In genomic region chr9:121917375-121918335, GRCh38 we compare ENCODE assay signal across 19 cellular contexts.
A peak's percentile ranks its signal among the peaks of the same experiment; 100 is the strongest.
DNase-seq lines count a peak whose midpoint lies in the region; ATAC-seq, FAIRE-seq and TF ChIP-seq lines count a peak whose summit lies in the region.
"Had no signal": no experiment of that assay in that cellular context is flagged by ENCODE, and none has a peak within 500 bp of the region (broad histone marks: within the 10 kb centered on the region; RNA-seq: fewer than 3 reads in every experiment).

No MANE protein-coding gene starts in this region.

- H3K9me3 ChIP-seq in HepG2 (ENCODE audit: low read length) (no peaks in the 10 kb centered on the region), right lobe of liver (no peaks in the 10 kb centered on the region), HEK293 (ENCODE audit: control insufficient read depth, insufficient read depth, low read depth, low read length) (no peaks in the 10 kb centered on the region), aorta (ENCODE audit: control insufficient read depth, low read length) (no peaks in the 10 kb centered on the region), OCI-LY7 (ENCODE audit: low read length) (no peaks in the 10 kb centered on the region)

- H2AFZ ChIP-seq in HepG2 (ENCODE audit: low read length) (no peak overlapping the region), OCI-LY7 (ENCODE audit: low read length) (no peak overlapping the region)
- H2AFZ ChIP-seq: GM23338 had no signal

- H3K4me3 ChIP-seq in HepG2 (replicated peaks in 1 of 3; ENCODE audit: insufficient read depth in 1 of 3, low read depth in 2 of 3, low read length in 3 of 3): no peak overlapping the region
- H3K4me3 ChIP-seq in right lobe of liver: no peak overlapping the region
- no peak overlapping the region for H3K4me3 ChIP-seq in HEK293 (ENCODE audit: low read depth, low read length)
- no peak overlapping the region for H3K4me3 ChIP-seq in aorta (ENCODE audit: low read length in 2 of 2)
- H3K4me3 ChIP-seq in OCI-LY7 (ENCODE audit: low read depth, low read length, poor library complexity, severe bottlenecking): no peak overlapping the region
- H3K4me3 ChIP-seq: GM12878, GM23338 had no signal

- H3K27me3 ChIP-seq in HepG2 (ENCODE audit: control insufficient read depth in 1 of 2, insufficient read depth in 2 of 2, low read length in 2 of 2): no peaks in the 10 kb centered on the region
- no peaks in the 10 kb centered on the region for H3K27me3 ChIP-seq in right lobe of liver
- no peaks in the 10 kb centered on the region for H3K27me3 ChIP-seq in aorta (ENCODE audit: control insufficient read depth in 1 of 2, insufficient read depth in 2 of 2, low read length in 1 of 2)

- no peaks in the 10 kb centered on the region for H3K79me2 ChIP-seq in HepG2 (ENCODE audit: insufficient read depth, low read length)
- no peaks in the 10 kb centered on the region for H3K79me2 ChIP-seq in OCI-LY7 (ENCODE audit: insufficient read depth, low read depth, low read length)

- no peak for TF ChIP-seq CTCF in HepG2 (CRISPR knock-in tag; IDR thresholded peaks at IDR 0.05)
- TF ChIP-seq CTCF in right lobe of liver (IDR thresholded peaks at IDR 0.05): no peak
- TF ChIP-seq CTCF in HEK293 (tag by site-specific recombination; IDR thresholded peaks at IDR 0.05): no peak
- no peak for TF ChIP-seq CTCF in OCI-LY7 (conservative IDR thresholded peaks at IDR 0.05; ENCODE audit: low read length)

- DNase-seq in HepG2 (ENCODE audit: low spot score): no peak
- no peak for DNase-seq in right lobe of liver
- DNase-seq in myocyte (ENCODE audit: low read depth): peak; percentile 87
- no peak for DNase-seq in aorta
- DNase-seq in OCI-LY7 (ENCODE audit: low spot score): no peak
- DNase-seq in NCI-H510A (lab: John Stamatoyannopoulos, UW): no peak
- DNase-seq: CD4-positive, alpha-beta T cell; CD8-positive, alpha-beta memory T cell; DMS 273 treated with DMSO at 0.1 percent for 48 hours; DMS79; EL; GDM1; H9; HFFc6 had no signal

- TF ChIP-seq POLR2A in HepG2 (IDR thresholded peaks at IDR 0.05; ENCODE audit: insufficient read depth in 1 of 2, low read depth in 2 of 2, low read length in 2 of 2): no peak
- no peak for TF ChIP-seq POLR2A in right lobe of liver (IDR thresholded peaks at IDR 0.05)

- H3K9me2 ChIP-seq in OCI-LY7 (ENCODE audit: insufficient read depth, low read length): no peaks in the 10 kb centered on the region

- H4K20me1 ChIP-seq in HepG2 (ENCODE audit: insufficient read depth, low read length) (no peaks in the 10 kb centered on the region), OCI-LY7 (ENCODE audit: insufficient read depth, low read length) (no peaks in the 10 kb centered on the region)

- BruUV-seq in HepG2 (replicated peaks; lab: Mats Ljungman, UMichigan): no TSS peak
- no TSS peak for BruUV-seq in OCI-LY7 (replicated peaks; lab: Mats Ljungman, UMichigan)

- ATAC-seq in HepG2 (no peak), right lobe of liver (no peak), aorta (ENCODE audit: low FRiP score) (no peak)
- ATAC-seq: GM12878, GM23338, HCT116 had no signal

- in situ Hi-C loops in HepG2 (cut with HindIII; ENCODE audit: extremely low pct_ligation_motif_present, low pct_unique_long_range_greater_than_20kb): no loop called here

- 38% methylated on average over 4 of the region's 4 CpGs for WGBS in HepG2 (ENCODE audit: low lambda C conversion rate)
- WGBS in right lobe of liver (ENCODE audit: insufficient coverage, low coverage, low lambda C conversion rate, missing lambda C conversion rate): 100% methylated on average over 3 of the region's 4 CpGs
- 91 to 96% methylated on average over 4 of the region's 4 CpGs for WGBS in aorta, 2 donors

- no peak for TF ChIP-seq RAD21 in HepG2 (CRISPR knock-in tag; IDR thresholded peaks at IDR 0.05)

- intact Hi-C loops in HepG2 (cut with micrococcal nuclease; ENCODE audit: unreplicated experiment) (no loop called here), right lobe of liver (cut with DNase I) (no loop called here), aorta (cut with DNase I) (no loop called here), OCI-LY7 (cut with micrococcal nuclease; ENCODE audit: unreplicated experiment) (no loop called here)

- no peak for TF ChIP-seq EP300 in HepG2 (IDR thresholded peaks at IDR 0.05; ENCODE audit: low read depth in 2 of 2, low read length in 2 of 2)
- TF ChIP-seq EP300 in HepG2 (CRISPR knock-in tag; IDR thresholded peaks at IDR 0.05; ENCODE audit: borderline replicate concordance): no peak

- H3K4me1 ChIP-seq in HepG2 (ENCODE audit: insufficient read depth, low read length) (no peaks in the 10 kb centered on the region), right lobe of liver (no peaks in the 10 kb centered on the region), HEK293 (ENCODE audit: control insufficient read depth, insufficient read depth, low read length) (peaks cover 12% of the 10 kb centered on the region), aorta (ENCODE audit: control insufficient read depth in 1 of 2, insufficient read depth in 2 of 2, low read length in 2 of 2) (no peaks in the 10 kb centered on the region), OCI-LY7 (ENCODE audit: insufficient read depth, low read length, poor library complexity, severe bottlenecking) (peaks cover 23% of the 10 kb centered on the region)

- CTCF ChIA-PET in HepG2 (lab: Yijun Ruan, JAX; ENCODE audit: low intra/inter-chr PET ratio, low total read pairs): no interaction called here
- CTCF ChIA-PET in HEK293 (lab: Yijun Ruan, JAX): interaction anchor here (1.0 kb wide), 1 partner anchor 13 kb away, joined by 3 read pairs; no protein-coding TSS in a partner anchor
- CTCF ChIA-PET in OCI-LY7 (lab: Charles Lee; ENCODE audit: unreplicated experiment): no interaction called here

- H3K27ac ChIP-seq in HepG2 (ENCODE audit: extremely low read length, insufficient read depth, low read length) (no peak overlapping the region), right lobe of liver (no peak overlapping the region), HEK293 (ENCODE audit: extremely low read depth, low read depth, low read length) (no peak overlapping the region), aorta (ENCODE audit: low read depth in 1 of 2, low read length in 2 of 2) (no peak overlapping the region), OCI-LY7 (ENCODE audit: low read depth, low read length, poor library complexity, severe bottlenecking) (no peak overlapping the region)

- FAIRE-seq in HepG2 (lab: Jason Lieb, UNC): no peak
- FAIRE-seq: D721Med, GM12878 had no signal

- POLR2A ChIA-PET in HepG2 (lab: Yijun Ruan, JAX): no interaction called here
- POLR2A ChIA-PET in HEK293 (lab: Yijun Ruan, JAX): no interaction called here
- POLR2A ChIA-PET in OCI-LY7 (lab: Charles Lee): interaction anchor here (0.9 to 1.5 kb wide), 2 partner anchors 10 to 25 kb away, joined by 3 read pairs; no protein-coding TSS in a partner anchor

- H3K9ac ChIP-seq in HepG2 (ENCODE audit: insufficient read depth, low read depth, low read length): no peak overlapping the region

- H3K36me3 ChIP-seq in HepG2 (replicated peaks in 1 of 2; ENCODE audit: control insufficient read depth in 1 of 2, insufficient read depth in 2 of 2, low read length in 2 of 2) (no peaks in the 10 kb centered on the region), right lobe of liver (no peaks in the 10 kb centered on the region), HEK293 (ENCODE audit: control insufficient read depth in 2 of 2, insufficient read depth in 1 of 2, low read length in 2 of 2) (no peaks in the 10 kb centered on the region), aorta (ENCODE audit: control insufficient read depth in 1 of 2, insufficient read depth in 2 of 2, low read length in 1 of 2) (peaks cover 2 to 4% of the 10 kb centered on the region in 2 donors), OCI-LY7 (ENCODE audit: insufficient read depth, low read length) (no peaks in the 10 kb centered on the region)

- no peak overlapping the region for H3K4me2 ChIP-seq in HepG2 (ENCODE audit: low read depth, low read length)
- H3K4me2 ChIP-seq in OCI-LY7 (ENCODE audit: low read length): no peak overlapping the region
- H3K4me2 ChIP-seq: GM23338 had no signal

TF ChIP-seq in HepG2, 621 proteins besides CTCF, POLR2A, EP300 and RAD21:
- TF ChIP-seq HNRNPK (IDR thresholded peaks at IDR 0.05; ENCODE audit: low read depth, low read length, poor library complexity, severe bottlenecking) (peak; percentile 44), MBD4 (IDR thresholded peaks at IDR 0.05; ENCODE audit: borderline replicate concordance, low read length) (no peak), CREB1 (IDR thresholded peaks at IDR 0.05) (no peak), CREB1 (CRISPR knock-in tag; IDR thresholded peaks at IDR 0.05) (no peak), THRA (CRISPR knock-in tag; IDR thresholded peaks at IDR 0.05; ENCODE audit: borderline replicate concordance) (no peak)

TF ChIP-seq in HEK293, 187 proteins besides CTCF, POLR2A, EP300 and RAD21:
- TF ChIP-seq ZSCAN30 (tag by site-specific recombination; IDR thresholded peaks at IDR 0.05) (no peak), ZNF707 (tag by site-specific recombination; IDR thresholded peaks at IDR 0.05) (no peak), ZNF366 (tag by site-specific recombination; conservative IDR thresholded peaks at IDR 0.05) (peak; percentile 76)
TF ChIP-seq in HEK293: peak in this region for 1.
